ENCODE assay signal across 1 cellular context in the genomic region with DNA sequence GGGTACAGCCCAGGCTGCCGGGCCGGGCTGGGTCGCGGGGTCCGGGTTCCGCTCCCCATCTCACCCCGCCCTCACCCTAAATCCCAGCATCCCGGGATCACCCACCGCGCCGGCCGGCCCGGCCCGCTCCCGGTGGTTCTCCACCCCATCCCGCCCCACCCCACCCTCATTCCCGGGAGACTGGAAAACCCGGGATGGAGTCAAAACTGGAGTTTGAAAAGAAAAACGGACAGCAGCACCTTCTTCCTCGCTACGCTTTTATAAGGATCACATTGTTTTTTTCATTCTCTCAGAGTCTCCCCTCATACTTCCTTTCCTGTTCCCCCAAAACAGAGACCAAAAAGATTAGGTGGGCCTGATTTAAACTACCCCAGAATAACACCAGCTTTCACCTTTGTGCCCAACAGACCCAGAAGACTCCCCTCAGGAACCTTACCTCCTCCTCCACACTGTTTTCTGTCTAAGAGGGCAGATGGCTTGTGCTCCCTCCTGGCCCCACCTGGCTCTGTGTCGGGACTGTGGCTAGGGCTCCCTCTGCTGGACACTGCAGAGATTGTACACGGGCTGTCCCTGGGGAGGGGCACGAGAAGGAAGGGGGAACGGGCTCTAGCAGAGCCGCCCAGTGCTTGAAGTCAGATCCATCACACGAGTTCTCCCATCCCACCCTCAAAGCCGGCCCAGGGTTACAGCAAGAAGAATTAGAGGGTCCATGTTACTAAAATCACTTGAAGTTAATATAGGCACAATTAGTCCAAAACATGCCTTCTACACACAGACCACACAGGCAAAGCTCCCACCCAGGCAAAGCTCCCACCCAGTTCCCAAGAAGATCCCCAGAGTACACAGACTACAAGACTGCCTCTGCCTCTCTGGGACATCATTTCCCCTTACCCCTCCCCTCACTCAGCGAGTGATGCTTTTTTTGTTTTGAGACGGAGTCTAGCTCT.
TF ChIP-seq lines count a peak whose summit lies in the region.

No MANE protein-coding gene starts in this region.

TF ChIP-seq in HepG2, 621 proteins besides CTCF, POLR2A, EP300 and RAD21 (continued from another document and continues in another):
- no peak for TF ChIP-seq HNF1A (IDR thresholded peaks at IDR 0.05; ENCODE audit: low read depth)
- TF ChIP-seq HNF1A (CRISPR knock-in tag; IDR thresholded peaks at IDR 0.05; ENCODE audit: borderline replicate concordance): no peak
- TF ChIP-seq ZNF101 (CRISPR knock-in tag; IDR thresholded peaks at IDR 0.05; ENCODE audit: borderline replicate concordance, low read depth): no peak
- TF ChIP-seq, protein P1, sequence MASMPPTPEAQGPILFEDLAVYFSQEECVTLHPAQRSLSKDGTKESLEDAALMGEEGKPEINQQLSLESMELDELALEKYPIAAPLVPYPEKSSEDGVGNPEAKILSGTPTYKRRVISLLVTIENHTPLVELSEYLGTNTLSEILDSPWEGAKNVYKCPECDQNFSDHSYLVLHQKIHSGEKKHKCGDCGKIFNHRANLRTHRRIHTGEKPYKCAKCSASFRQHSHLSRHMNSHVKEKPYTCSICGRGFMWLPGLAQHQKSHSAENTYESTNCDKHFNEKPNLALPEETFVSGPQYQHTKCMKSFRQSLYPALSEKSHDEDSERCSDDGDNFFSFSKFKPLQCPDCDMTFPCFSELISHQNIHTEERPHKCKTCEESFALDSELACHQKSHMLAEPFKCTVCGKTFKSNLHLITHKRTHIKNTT (CRISPR knock-in tag; IDR thresholded peaks at IDR 0.05): no peak
- TF ChIP-seq UBTF (CRISPR knock-in tag; IDR thresholded peaks at IDR 0.05): no peak; the same call in 1 of the 2 replicates
- TF ChIP-seq ZNF569 (CRISPR knock-in tag; IDR thresholded peaks at IDR 0.05; ENCODE audit: borderline replicate concordance): no peak
- TF ChIP-seq FOXC1 (CRISPR knock-in tag; IDR thresholded peaks at IDR 0.05; ENCODE audit: borderline replicate concordance): no peak
- no peak for TF ChIP-seq ZFP37 (CRISPR knock-in tag; IDR thresholded peaks at IDR 0.05; ENCODE audit: borderline replicate concordance)
- no peak for TF ChIP-seq SMAD9 (CRISPR knock-in tag; IDR thresholded peaks at IDR 0.05)
- TF ChIP-seq ZSCAN29 (CRISPR knock-in tag; conservative IDR thresholded peaks at IDR 0.05): no peak
- TF ChIP-seq MAZ (IDR thresholded peaks at IDR 0.05; ENCODE audit: borderline replicate concordance, low read depth, low read length): peak; percentile 86; the same call in 1 of the 2 replicates
- peak; percentile 87 for TF ChIP-seq MAZ (CRISPR knock-in tag; IDR thresholded peaks at IDR 0.05; ENCODE audit: low read depth)
- no peak for TF ChIP-seq ZBED4 (CRISPR knock-in tag; IDR thresholded peaks at IDR 0.05; ENCODE audit: borderline replicate concordance)
- TF ChIP-seq, protein P2, sequence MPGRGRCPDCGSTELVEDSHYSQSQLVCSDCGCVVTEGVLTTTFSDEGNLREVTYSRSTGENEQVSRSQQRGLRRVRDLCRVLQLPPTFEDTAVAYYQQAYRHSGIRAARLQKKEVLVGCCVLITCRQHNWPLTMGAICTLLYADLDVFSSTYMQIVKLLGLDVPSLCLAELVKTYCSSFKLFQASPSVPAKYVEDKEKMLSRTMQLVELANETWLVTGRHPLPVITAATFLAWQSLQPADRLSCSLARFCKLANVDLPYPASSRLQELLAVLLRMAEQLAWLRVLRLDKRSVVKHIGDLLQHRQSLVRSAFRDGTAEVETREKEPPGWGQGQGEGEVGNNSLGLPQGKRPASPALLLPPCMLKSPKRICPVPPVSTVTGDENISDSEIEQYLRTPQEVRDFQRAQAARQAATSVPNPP (CRISPR knock-in tag; IDR thresholded peaks at IDR 0.05): no peak
- no peak for TF ChIP-seq ZFX (CRISPR knock-in tag; IDR thresholded peaks at IDR 0.05; ENCODE audit: low read depth)
- TF ChIP-seq KDM5B (CRISPR knock-in tag; IDR thresholded peaks at IDR 0.05; ENCODE audit: borderline replicate concordance): no peak
- TF ChIP-seq, protein P3, sequence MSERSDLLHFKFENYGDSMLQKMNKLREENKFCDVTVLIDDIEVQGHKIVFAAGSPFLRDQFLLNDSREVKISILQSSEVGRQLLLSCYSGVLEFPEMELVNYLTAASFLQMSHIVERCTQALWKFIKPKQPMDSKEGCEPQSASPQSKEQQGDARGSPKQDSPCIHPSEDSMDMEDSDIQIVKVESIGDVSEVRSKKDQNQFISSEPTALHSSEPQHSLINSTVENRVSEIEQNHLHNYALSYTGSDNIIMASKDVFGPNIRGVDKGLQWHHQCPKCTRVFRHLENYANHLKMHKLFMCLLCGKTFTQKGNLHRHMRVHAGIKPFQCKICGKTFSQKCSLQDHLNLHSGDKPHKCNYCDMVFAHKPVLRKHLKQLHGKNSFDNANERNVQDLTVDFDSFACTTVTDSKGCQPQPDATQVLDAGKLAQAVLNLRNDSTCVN (CRISPR knock-in tag; IDR thresholded peaks at IDR 0.05; ENCODE audit: borderline replicate concordance): 0 out of 2 replicates have a peak, but pooled peaks have one; percentile 31
- no peak for TF ChIP-seq MAF1 (CRISPR knock-in tag; IDR thresholded peaks at IDR 0.05; ENCODE audit: borderline replicate concordance)
- no peak for TF ChIP-seq EHMT2 (IDR thresholded peaks at IDR 0.05; ENCODE audit: borderline replicate concordance, low read depth, low read length)
- no peak for TF ChIP-seq ZNF430 (CRISPR knock-in tag; IDR thresholded peaks at IDR 0.05)
- no peak for TF ChIP-seq SP2 (CRISPR knock-in tag; IDR thresholded peaks at IDR 0.05)
- TF ChIP-seq PHF21A (CRISPR knock-in tag; IDR thresholded peaks at IDR 0.05): 0 out of 2 replicates have a peak, but pooled peaks have one; percentile 21
- TF ChIP-seq, protein P4, sequence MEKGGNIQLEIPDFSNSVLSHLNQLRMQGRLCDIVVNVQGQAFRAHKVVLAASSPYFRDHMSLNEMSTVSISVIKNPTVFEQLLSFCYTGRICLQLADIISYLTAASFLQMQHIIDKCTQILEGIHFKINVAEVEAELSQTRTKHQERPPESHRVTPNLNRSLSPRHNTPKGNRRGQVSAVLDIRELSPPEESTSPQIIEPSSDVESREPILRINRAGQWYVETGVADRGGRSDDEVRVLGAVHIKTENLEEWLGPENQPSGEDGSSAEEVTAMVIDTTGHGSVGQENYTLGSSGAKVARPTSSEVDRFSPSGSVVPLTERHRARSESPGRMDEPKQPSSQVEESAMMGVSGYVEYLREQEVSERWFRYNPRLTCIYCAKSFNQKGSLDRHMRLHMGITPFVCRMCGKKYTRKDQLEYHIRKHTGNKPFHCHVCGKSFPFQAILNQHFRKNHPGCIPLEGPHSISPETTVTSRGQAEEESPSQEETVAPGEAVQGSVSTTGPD (CRISPR knock-in tag; IDR thresholded peaks at IDR 0.05): no peak
- peak; percentile 69; the same call in 1 of the 2 replicates for TF ChIP-seq FOXA3 (CRISPR knock-in tag; IDR thresholded peaks at IDR 0.05)
- TF ChIP-seq, protein P5, sequence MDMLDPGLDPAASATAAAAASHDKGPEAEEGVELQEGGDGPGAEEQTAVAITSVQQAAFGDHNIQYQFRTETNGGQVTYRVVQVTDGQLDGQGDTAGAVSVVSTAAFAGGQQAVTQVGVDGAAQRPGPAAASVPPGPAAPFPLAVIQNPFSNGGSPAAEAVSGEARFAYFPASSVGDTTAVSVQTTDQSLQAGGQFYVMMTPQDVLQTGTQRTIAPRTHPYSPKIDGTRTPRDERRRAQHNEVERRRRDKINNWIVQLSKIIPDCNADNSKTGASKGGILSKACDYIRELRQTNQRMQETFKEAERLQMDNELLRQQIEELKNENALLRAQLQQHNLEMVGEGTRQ (IDR thresholded peaks at IDR 0.05; ENCODE audit: low read depth, low read length): no peak
- TF ChIP-seq, protein P5 (CRISPR knock-in tag; IDR thresholded peaks at IDR 0.05; ENCODE audit: borderline replicate concordance): no peak
- TF ChIP-seq ERF (CRISPR knock-in tag; IDR thresholded peaks at IDR 0.05): 0 out of 2 replicates have a peak, but pooled peaks have one; percentile 43
- TF ChIP-seq, protein P6, sequence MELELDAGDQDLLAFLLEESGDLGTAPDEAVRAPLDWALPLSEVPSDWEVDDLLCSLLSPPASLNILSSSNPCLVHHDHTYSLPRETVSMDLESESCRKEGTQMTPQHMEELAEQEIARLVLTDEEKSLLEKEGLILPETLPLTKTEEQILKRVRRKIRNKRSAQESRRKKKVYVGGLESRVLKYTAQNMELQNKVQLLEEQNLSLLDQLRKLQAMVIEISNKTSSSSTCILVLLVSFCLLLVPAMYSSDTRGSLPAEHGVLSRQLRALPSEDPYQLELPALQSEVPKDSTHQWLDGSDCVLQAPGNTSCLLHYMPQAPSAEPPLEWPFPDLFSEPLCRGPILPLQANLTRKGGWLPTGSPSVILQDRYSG (CRISPR knock-in tag; IDR thresholded peaks at IDR 0.05): no peak
- no peak for TF ChIP-seq ZNF841 (CRISPR knock-in tag; IDR thresholded peaks at IDR 0.05; ENCODE audit: borderline replicate concordance)
- peak; percentile 6; the same call in 1 of the 2 replicates for TF ChIP-seq SP5 (CRISPR knock-in tag; IDR thresholded peaks at IDR 0.05; ENCODE audit: borderline replicate concordance, low read depth)
- TF ChIP-seq MZF1 (CRISPR knock-in tag; IDR thresholded peaks at IDR 0.05; ENCODE audit: borderline replicate concordance): no peak
- TF ChIP-seq RFX1 (IDR thresholded peaks at IDR 0.05): no peak
- no peak for TF ChIP-seq ZNF747 (CRISPR knock-in tag; IDR thresholded peaks at IDR 0.05; ENCODE audit: borderline replicate concordance)
